16 cellular contexts compared by ENCODE assay signal in the genomic region with DNA sequence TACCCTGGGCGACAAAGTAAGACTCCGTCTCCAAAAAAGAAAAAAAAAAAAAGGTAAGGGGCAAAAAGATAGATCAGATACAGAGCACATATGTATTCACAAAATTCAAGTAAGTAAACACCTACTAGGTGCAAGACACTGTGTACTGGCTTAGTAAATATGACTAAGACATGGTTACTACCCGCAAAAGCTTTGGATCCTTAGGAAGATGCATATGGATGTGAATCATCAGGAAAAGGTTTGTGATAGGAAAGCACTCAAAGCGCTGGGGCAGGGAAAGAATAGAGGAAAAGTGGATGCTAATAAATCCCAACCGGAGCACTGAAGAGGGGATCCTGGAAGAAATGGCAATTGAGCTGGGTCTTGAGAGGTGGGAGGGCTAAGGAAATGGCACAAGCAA.
A peak's percentile ranks its signal among the peaks of the same experiment; 100 is the strongest.
DNase-seq lines count a peak whose midpoint lies in the region; ATAC-seq and TF ChIP-seq lines count a peak whose summit lies in the region.
"Had no signal": no experiment of that assay in that cellular context is flagged by ENCODE, and none has a peak within 500 bp of the region (broad histone marks: within the 10 kb centered on the region; RNA-seq: fewer than 3 reads in every experiment).

No MANE protein-coding gene starts in this region.

- no peak overlapping the region for H3K4me3 ChIP-seq in fibroblast of mammary gland (ENCODE audit: control insufficient read depth, low read depth, low read length)
- H3K4me3 ChIP-seq: GM12878, SK-N-MC had no signal

- CTCF ChIA-PET in activated CD8-positive, alpha-beta memory T cell treated with anti-CD3 and anti-CD28 coated beads, Interleukin-2, amount 10 ng/mL, durations not matched to agents 7 days and 5 days (lab: Charles Lee) = interaction anchor here (0.6 kb wide), 1 partner anchor 101 kb away, joined by 4 read pairs; no protein-coding TSS in a partner anchor
- CTCF ChIA-PET in WTC11 (lab: Charles Lee) = no interaction called here

- no peaks in the 10 kb centered on the region for H3K9me3 Mint-ChIP-seq in activated CD8-positive, alpha-beta memory T cell treated with anti-CD3 and anti-CD28 coated beads, Interleukin-2, amount 10 ng/mL, durations not matched to agents 7 days and 5 days (ENCODE audit: low read depth)
- no peaks in the 10 kb centered on the region for H3K9me3 Mint-ChIP-seq in WTC11
- no peaks in the 10 kb centered on the region for H3K9me3 Mint-ChIP-seq in stimulated activated naive B cell treated with anti-CD40 and anti-IgM and Interleukin-4, amounts not matched to agents 10 μg/mL and 1 μg/mL and 100 μg/mL, for 72 hours
- H3K9me3 Mint-ChIP-seq: CD4-positive, alpha-beta memory T cell had no signal

- H3K36me3 Mint-ChIP-seq in activated CD8-positive, alpha-beta memory T cell treated with anti-CD3 and anti-CD28 coated beads, Interleukin-2, amount 10 ng/mL, durations not matched to agents 7 days and 5 days = peaks cover 39% of the 10 kb centered on the region
- no peaks in the 10 kb centered on the region for H3K36me3 Mint-ChIP-seq in WTC11
- H3K36me3 Mint-ChIP-seq in stimulated activated naive B cell treated with anti-CD40 and anti-IgM and Interleukin-4, amounts not matched to agents 10 μg/mL and 1 μg/mL and 100 μg/mL, for 72 hours = peaks cover 43 to 44% of the 10 kb centered on the region in 2 donors

- no peak overlapping the region for H3K4me3 Mint-ChIP-seq in activated CD8-positive, alpha-beta memory T cell treated with anti-CD3 and anti-CD28 coated beads, Interleukin-2, amount 10 ng/mL, durations not matched to agents 7 days and 5 days
- H3K4me3 Mint-ChIP-seq in WTC11 = no peak overlapping the region
- H3K4me3 Mint-ChIP-seq in stimulated activated naive B cell treated with anti-CD40 and anti-IgM and Interleukin-4, amounts not matched to agents 10 μg/mL and 1 μg/mL and 100 μg/mL, for 72 hours = no peak overlapping the region
- H3K4me3 Mint-ChIP-seq: CD4-positive, alpha-beta memory T cell had no signal

- POLR2A ChIA-PET in WTC11 (lab: Charles Lee) = no interaction called here

- peaks cover 3% of the 10 kb centered on the region for H3K4me1 Mint-ChIP-seq in activated CD8-positive, alpha-beta memory T cell treated with anti-CD3 and anti-CD28 coated beads, Interleukin-2, amount 10 ng/mL, durations not matched to agents 7 days and 5 days
- no peaks in the 10 kb centered on the region for H3K4me1 Mint-ChIP-seq in WTC11
- no peaks in the 10 kb centered on the region for H3K4me1 Mint-ChIP-seq in stimulated activated naive B cell treated with anti-CD40 and anti-IgM and Interleukin-4, amounts not matched to agents 10 μg/mL and 1 μg/mL and 100 μg/mL, for 72 hours

- H3K27me3 Mint-ChIP-seq in activated CD8-positive, alpha-beta memory T cell treated with anti-CD3 and anti-CD28 coated beads, Interleukin-2, amount 10 ng/mL, durations not matched to agents 7 days and 5 days = no peaks in the 10 kb centered on the region
- no peaks in the 10 kb centered on the region for H3K27me3 Mint-ChIP-seq in WTC11 (ENCODE audit: low read depth)
- H3K27me3 Mint-ChIP-seq in stimulated activated naive B cell treated with anti-CD40 and anti-IgM and Interleukin-4, amounts not matched to agents 10 μg/mL and 1 μg/mL and 100 μg/mL, for 72 hours = no peaks in the 10 kb centered on the region
- H3K27me3 Mint-ChIP-seq: CD4-positive, alpha-beta memory T cell had no signal

- TF ChIP-seq CTCF in WTC11 (IDR thresholded peaks at IDR 0.05) = no peak
- TF ChIP-seq CTCF in fibroblast of mammary gland (conservative IDR thresholded peaks at IDR 0.05; ENCODE audit: control insufficient read depth, insufficient read depth, low read depth, low read length) = no peak

- no peak for ATAC-seq in activated CD8-positive, alpha-beta memory T cell treated with anti-CD3 and anti-CD28 coated beads, Interleukin-2, amount 10 ng/mL, durations not matched to agents 7 days and 5 days
- ATAC-seq in WTC11 = no peak
- ATAC-seq in stimulated activated naive B cell treated with anti-CD40 and anti-IgM and Interleukin-4, amounts not matched to agents 10 μg/mL and 1 μg/mL and 100 μg/mL, for 72 hours (replicated peaks) = no peak
- no peak for ATAC-seq in GM19397 (IDR thresholded peaks at IDR 0.05; ENCODE audit: unreplicated experiment)
- no peak for ATAC-seq in HG03280 (IDR thresholded peaks at IDR 0.05; ENCODE audit: unreplicated experiment)
- no peak for ATAC-seq in GM18861 (IDR thresholded peaks at IDR 0.05; ENCODE audit: unreplicated experiment)
- ATAC-seq: GM12878 had no signal

- peak overlapping the region; percentile 17 for H3K27ac Mint-ChIP-seq in activated CD8-positive, alpha-beta memory T cell treated with anti-CD3 and anti-CD28 coated beads, Interleukin-2, amount 10 ng/mL, durations not matched to agents 7 days and 5 days
- peak overlapping the region; percentile 69; the same call in 1 of the 2 replicates for H3K27ac Mint-ChIP-seq in WTC11
- peak overlapping the region; percentile 53 for H3K27ac Mint-ChIP-seq in stimulated activated naive B cell treated with anti-CD40 and anti-IgM and Interleukin-4, amounts not matched to agents 10 μg/mL and 1 μg/mL and 100 μg/mL, for 72 hours

- no peak for DNase-seq in activated CD8-positive, alpha-beta memory T cell treated with anti-CD3 and anti-CD28 coated beads, Interleukin-2, amount 10 ng/mL, durations not matched to agents 7 days and 5 days
- no peak for DNase-seq in activated CD8-positive, alpha-beta memory T cell treated with anti-CD3 and anti-CD28 coated beads for 24 hours
- DNase-seq in WTC11 (ENCODE audit: low spot score) (no peak), fibroblast of mammary gland (ENCODE audit: low read depth) (peak; percentile 18)
- DNase-seq in stimulated activated naive B cell treated with anti-CD40 and anti-IgM and Interleukin-4, amounts not matched to agents 10 μg/mL and 1 μg/mL and 100 μg/mL, for 72 hours = no peak
- DNase-seq: CD4-positive, alpha-beta memory T cell; NCI-H1436 treated with DMSO at 0.1 percent for 48 hours; NCI-H2029; NCI-H2171 treated with DMSO at 0.1 percent for 48 hours; NCI-H446; SHP77 had no signal

TF ChIP-seq in WTC11, 78 proteins besides CTCF, POLR2A, EP300 and RAD21 (continues in another document):
- TF ChIP-seq NFE2L1 (CRISPR knock-in tag; IDR thresholded peaks at IDR 0.05) (no peak), NR1H2 (CRISPR knock-in tag; IDR thresholded peaks at IDR 0.05) (no peak), ZNF121 (CRISPR knock-in tag; IDR thresholded peaks at IDR 0.05) (no peak), ZNF416 (CRISPR knock-in tag; IDR thresholded peaks at IDR 0.05) (no peak), ESRRA (CRISPR knock-in tag; IDR thresholded peaks at IDR 0.05; ENCODE audit: borderline replicate concordance) (no peak), ZNF232 (CRISPR knock-in tag; IDR thresholded peaks at IDR 0.05) (no peak), ZNF281 (CRISPR knock-in tag; IDR thresholded peaks at IDR 0.05) (no peak), CREB1 (CRISPR knock-in tag; IDR thresholded peaks at IDR 0.05) (no peak), SP1 (CRISPR knock-in tag; conservative IDR thresholded peaks at IDR 0.05) (no peak)
- TF ChIP-seq, protein P1, sequence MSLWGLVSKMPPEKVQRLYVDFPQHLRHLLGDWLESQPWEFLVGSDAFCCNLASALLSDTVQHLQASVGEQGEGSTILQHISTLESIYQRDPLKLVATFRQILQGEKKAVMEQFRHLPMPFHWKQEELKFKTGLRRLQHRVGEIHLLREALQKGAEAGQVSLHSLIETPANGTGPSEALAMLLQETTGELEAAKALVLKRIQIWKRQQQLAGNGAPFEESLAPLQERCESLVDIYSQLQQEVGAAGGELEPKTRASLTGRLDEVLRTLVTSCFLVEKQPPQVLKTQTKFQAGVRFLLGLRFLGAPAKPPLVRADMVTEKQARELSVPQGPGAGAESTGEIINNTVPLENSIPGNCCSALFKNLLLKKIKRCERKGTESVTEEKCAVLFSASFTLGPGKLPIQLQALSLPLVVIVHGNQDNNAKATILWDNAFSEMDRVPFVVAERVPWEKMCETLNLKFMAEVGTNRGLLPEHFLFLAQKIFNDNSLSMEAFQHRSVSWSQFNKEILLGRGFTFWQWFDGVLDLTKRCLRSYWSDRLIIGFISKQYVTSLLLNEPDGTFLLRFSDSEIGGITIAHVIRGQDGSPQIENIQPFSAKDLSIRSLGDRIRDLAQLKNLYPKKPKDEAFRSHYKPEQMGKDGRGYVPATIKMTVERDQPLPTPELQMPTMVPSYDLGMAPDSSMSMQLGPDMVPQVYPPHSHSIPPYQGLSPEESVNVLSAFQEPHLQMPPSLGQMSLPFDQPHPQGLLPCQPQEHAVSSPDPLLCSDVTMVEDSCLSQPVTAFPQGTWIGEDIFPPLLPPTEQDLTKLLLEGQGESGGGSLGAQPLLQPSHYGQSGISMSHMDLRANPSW (CRISPR knock-in tag; conservative IDR thresholded peaks at IDR 0.05; ENCODE audit: low read depth) = no peak
- TF ChIP-seq, protein P2, sequence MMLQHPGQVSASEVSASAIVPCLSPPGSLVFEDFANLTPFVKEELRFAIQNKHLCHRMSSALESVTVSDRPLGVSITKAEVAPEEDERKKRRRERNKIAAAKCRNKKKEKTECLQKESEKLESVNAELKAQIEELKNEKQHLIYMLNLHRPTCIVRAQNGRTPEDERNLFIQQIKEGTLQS (CRISPR knock-in tag; conservative IDR thresholded peaks at IDR 0.05) = no peak

Comparison
In these comparisons a context has a peak if more than half of its experiments do, and no peak if none do; other contexts are left out.
1. H3K27ac Mint-ChIP-seq: peak in every context shown above with its lines; median percentile 69 in WTC11; 53 in stimulated activated naive B cell treated with anti-CD40 and anti-IgM and Interleukin-4, amounts not matched to agents 10 μg/mL and 1 μg/mL and 100 μg/mL, for 72 hours; 17 in activated CD8-positive, alpha-beta memory T cell treated with anti-CD3 and anti-CD28 coated beads, Interleukin-2, amount 10 ng/mL, durations not matched to agents 7 days and 5 days.